Comparison of ENCODE assay signal across 8 cellular contexts in the genomic region with DNA sequence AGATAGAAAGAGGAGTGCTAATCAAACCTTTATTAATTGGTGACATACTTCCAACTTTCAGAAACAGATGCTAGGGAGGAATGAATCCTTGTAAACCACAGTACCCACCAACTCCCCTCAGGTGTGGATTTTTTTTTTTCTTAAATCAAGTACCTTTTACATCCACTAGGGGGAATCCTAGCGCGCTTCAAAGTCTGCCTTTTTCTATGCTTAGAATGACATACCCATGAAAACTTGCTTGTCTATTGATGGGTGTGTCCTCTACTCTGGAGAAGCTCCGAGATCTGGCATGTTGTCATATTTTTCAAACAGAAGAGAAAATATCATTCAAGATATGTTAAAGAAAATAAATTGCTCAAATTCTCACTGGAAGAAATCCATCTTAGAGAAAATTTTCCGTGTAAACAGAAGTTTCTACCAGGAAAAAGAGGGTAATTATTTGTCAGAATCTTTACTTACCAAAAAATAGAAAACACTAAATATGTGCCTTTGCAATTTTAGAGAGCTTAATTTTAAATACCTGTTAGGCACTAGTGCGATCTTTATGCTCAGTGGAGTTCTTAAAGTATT. TPM values are rescaled to one million over a fixed set of nuclear protein-coding genes. Genes with fewer than 3 reads are reported as not detected.
DNase-seq lines count a peak whose midpoint lies in the region; ATAC-seq and TF ChIP-seq lines count a peak whose summit lies in the region.

No MANE protein-coding gene starts in this region.

- H3K4me3 ChIP-seq in GM23338: no peak overlapping the region
- H3K4me3 ChIP-seq in WI38 (ENCODE audit: low read depth, low read length): no peak overlapping the region
- no peak overlapping the region for H3K4me3 ChIP-seq in fibroblast of pulmonary artery (replicated peaks; ENCODE audit: low read depth, low read length)

- no peaks in the 10 kb centered on the region for H3F3A ChIP-seq in GM23338 (replicated peaks; ENCODE audit: low read depth)

- H3K4me2 ChIP-seq in GM23338: no peak overlapping the region

- H3K9me2 ChIP-seq in GM23338 (ENCODE audit: insufficient read depth): no peaks in the 10 kb centered on the region

- no peak overlapping the region for H3K27ac Mint-ChIP-seq in GM23338
- no peak overlapping the region for H3K27ac Mint-ChIP-seq in osteocyte (ENCODE audit: unreplicated experiment)

- peak; percentile 60 for ATAC-seq in GM23338
- ATAC-seq in HG03442 (IDR thresholded peaks at IDR 0.05; ENCODE audit: unreplicated experiment): no peak

- TF ChIP-seq CTCF in GM23338 (conservative IDR thresholded peaks at IDR 0.05; ENCODE audit: low read depth in 2 of 2) (peak; percentile 66 to 81), WI38 (IDR thresholded peaks at IDR 0.05; ENCODE audit: low read depth, low read length) (peak; percentile 37; the same call in 1 of the 2 replicates), fibroblast of pulmonary artery (IDR thresholded peaks at IDR 0.05; ENCODE audit: low read length, missing control alignments) (peak; percentile 75), osteocyte (IDR thresholded peaks at IDR 0.05) (peak; percentile 80)

- no peaks in the 10 kb centered on the region for H3K36me3 ChIP-seq in GM23338 (ENCODE audit: insufficient read depth)

- H3K27me3 Mint-ChIP-seq in GM23338 (ENCODE audit: insufficient read depth, low read depth, poor library complexity) (peaks cover 4% of the 10 kb centered on the region), osteocyte (ENCODE audit: unreplicated experiment) (peaks cover 34% of the 10 kb centered on the region)

- no peaks in the 10 kb centered on the region for H3K27me3 ChIP-seq in GM23338 (ENCODE audit: insufficient read depth)

- no peak overlapping the region for H3K27ac ChIP-seq in GM23338 (ENCODE audit: low read depth)

- H3K4me1 ChIP-seq in GM23338 (ENCODE audit: insufficient read depth): no peaks in the 10 kb centered on the region

- H3K9me3 Mint-ChIP-seq in GM23338: no peaks in the 10 kb centered on the region
- H3K9me3 Mint-ChIP-seq in osteocyte (ENCODE audit: unreplicated experiment): no peaks in the 10 kb centered on the region

- no peaks in the 10 kb centered on the region for H3K79me2 ChIP-seq in GM23338 (replicated peaks; ENCODE audit: insufficient read depth)

- DNase-seq in DMS 273 (lab: John Stamatoyannopoulos, UW; ENCODE audit: unreplicated experiment) (peak; percentile 60), DMS 273 treated with DMSO at 0.1 percent for 48 hours (lab: John Stamatoyannopoulos, UW) (no peak), GM23338 (ENCODE audit: low spot score) (peak; percentile 62), NCI-H146 (lab: John Stamatoyannopoulos, UW) (peak; percentile 27), fibroblast of pulmonary artery (ENCODE audit: low read depth) (peak; percentile 72), osteocyte (ENCODE audit: extremely low spot score, unreplicated experiment) (no peak)

- no peaks in the 10 kb centered on the region for H4K20me1 ChIP-seq in GM23338 (replicated peaks; ENCODE audit: insufficient read depth)

- H3K4me3 Mint-ChIP-seq in GM23338: no peak overlapping the region
- no peak overlapping the region for H3K4me3 Mint-ChIP-seq in osteocyte (ENCODE audit: unreplicated experiment)

- H3K4me1 Mint-ChIP-seq in GM23338 (no peaks in the 10 kb centered on the region), osteocyte (ENCODE audit: unreplicated experiment) (no peaks in the 10 kb centered on the region)

- no peak overlapping the region for H2AFZ ChIP-seq in GM23338

- H3K36me3 Mint-ChIP-seq in GM23338 (ENCODE audit: low read depth): no peaks in the 10 kb centered on the region
- H3K36me3 Mint-ChIP-seq in osteocyte (ENCODE audit: unreplicated experiment): no peaks in the 10 kb centered on the region

TF ChIP-seq in GM23338, 12 proteins besides CTCF, POLR2A, EP300 and RAD21 (continues in another document):
- no peak for TF ChIP-seq ZNF114 (CRISPR knock-in tag; IDR thresholded peaks at IDR 0.05)
- no peak for TF ChIP-seq STAT1 (IDR thresholded peaks at IDR 0.05; ENCODE audit: unreplicated experiment)
- TF ChIP-seq ZNF331 (CRISPR knock-in tag; IDR thresholded peaks at IDR 0.05; ENCODE audit: low read depth): no peak
- TF ChIP-seq, protein P1, sequence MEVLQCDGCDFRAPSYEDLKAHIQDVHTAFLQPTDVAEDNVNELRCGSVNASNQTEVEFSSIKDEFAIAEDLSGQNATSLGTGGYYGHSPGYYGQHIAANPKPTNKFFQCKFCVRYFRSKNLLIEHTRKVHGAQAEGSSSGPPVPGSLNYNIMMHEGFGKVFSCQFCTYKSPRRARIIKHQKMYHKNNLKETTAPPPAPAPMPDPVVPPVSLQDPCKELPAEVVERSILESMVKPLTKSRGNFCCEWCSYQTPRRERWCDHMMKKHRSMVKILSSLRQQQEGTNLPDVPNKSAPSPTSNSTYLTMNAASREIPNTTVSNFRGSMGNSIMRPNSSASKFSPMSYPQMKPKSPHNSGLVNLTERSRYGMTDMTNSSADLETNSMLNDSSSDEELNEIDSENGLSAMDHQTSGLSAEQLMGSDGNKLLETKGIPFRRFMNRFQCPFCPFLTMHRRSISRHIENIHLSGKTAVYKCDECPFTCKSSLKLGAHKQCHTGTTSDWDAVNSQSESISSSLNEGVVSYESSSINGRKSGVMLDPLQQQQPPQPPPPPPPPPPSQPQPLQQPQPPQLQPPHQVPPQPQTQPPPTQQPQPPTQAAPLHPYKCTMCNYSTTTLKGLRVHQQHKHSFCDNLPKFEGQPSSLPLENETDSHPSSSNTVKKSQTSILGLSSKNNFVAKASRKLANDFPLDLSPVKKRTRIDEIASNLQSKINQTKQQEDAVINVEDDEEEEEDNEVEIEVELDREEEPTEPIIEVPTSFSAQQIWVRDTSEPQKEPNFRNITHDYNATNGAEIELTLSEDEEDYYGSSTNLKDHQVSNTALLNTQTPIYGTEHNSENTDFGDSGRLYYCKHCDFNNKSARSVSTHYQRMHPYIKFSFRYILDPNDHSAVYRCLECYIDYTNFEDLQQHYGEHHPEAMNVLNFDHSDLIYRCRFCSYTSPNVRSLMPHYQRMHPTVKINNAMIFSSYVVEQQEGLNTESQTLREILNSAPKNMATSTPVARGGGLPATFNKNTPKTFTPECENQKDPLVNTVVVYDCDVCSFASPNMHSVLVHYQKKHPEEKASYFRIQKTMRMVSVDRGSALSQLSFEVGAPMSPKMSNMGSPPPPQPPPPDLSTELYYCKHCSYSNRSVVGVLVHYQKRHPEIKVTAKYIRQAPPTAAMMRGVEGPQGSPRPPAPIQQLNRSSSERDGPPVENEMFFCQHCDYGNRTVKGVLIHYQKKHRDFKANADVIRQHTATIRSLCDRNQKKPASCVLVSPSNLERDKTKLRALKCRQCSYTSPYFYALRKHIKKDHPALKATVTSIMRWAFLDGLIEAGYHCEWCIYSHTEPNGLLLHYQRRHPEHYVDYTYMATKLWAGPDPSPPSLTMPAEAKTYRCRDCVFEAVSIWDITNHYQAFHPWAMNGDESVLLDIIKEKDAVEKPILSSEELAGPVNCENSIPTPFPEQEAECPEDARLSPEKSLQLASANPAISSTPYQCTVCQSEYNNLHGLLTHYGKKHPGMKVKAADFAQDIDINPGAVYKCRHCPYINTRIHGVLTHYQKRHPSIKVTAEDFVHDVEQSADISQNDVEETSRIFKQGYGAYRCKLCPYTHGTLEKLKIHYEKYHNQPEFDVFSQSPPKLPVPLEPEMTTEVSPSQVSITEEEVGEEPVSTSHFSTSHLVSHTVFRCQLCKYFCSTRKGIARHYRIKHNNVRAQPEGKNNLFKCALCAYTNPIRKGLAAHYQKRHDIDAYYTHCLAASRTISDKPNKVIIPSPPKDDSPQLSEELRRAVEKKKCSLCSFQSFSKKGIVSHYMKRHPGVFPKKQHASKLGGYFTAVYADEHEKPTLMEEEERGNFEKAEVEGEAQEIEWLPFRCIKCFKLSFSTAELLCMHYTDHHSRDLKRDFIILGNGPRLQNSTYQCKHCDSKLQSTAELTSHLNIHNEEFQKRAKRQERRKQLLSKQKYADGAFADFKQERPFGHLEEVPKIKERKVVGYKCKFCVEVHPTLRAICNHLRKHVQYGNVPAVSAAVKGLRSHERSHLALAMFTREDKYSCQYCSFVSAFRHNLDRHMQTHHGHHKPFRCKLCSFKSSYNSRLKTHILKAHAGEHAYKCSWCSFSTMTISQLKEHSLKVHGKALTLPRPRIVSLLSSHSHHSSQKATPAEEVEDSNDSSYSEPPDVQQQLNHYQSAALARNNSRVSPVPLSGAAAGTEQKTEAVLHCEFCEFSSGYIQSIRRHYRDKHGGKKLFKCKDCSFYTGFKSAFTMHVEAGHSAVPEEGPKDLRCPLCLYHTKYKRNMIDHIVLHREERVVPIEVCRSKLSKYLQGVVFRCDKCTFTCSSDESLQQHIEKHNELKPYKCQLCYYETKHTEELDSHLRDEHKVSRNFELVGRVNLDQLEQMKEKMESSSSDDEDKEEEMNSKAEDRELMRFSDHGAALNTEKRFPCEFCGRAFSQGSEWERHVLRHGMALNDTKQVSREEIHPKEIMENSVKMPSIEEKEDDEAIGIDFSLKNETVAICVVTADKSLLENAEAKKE (CRISPR knock-in tag; IDR thresholded peaks at IDR 0.05): no peak
- no peak for TF ChIP-seq ETS1 (IDR thresholded peaks at IDR 0.05)
- TF ChIP-seq NANOG (IDR thresholded peaks at IDR 0.05; ENCODE audit: borderline replicate concordance): no peak
- no peak for TF ChIP-seq EZH2 (IDR thresholded peaks at IDR 0.05; ENCODE audit: low read depth, unreplicated experiment)
- TF ChIP-seq JUNB (IDR thresholded peaks at IDR 0.05; ENCODE audit: unreplicated experiment): no peak
- TF ChIP-seq CREB1 (CRISPR knock-in tag; IDR thresholded peaks at IDR 0.05; ENCODE audit: low read depth): no peak

RNA-seq across cellular contexts. Expression of gene PLXNC1, which starts 14.1 kb away (rescaled TPM):
- total RNA-seq in GM23338 (2014; rRNA removed; shearing (Covaris generic)): 2.4 and 6.5 TPM in 2 replicates
- polyA plus RNA-seq in GM23338 (2016; fragmentation: Nextera tagmentation; extraction: Ambion mirVana): 1.4 and 1.9 TPM in 2 replicates
- 0.32 and 1.1 TPM in 2 replicates for total RNA-seq in osteocyte

Comparison
In these comparisons a context has a peak if more than half of its experiments do, and no peak if none do; other contexts are left out.
1. DNase-seq: peak in DMS 273 (single experiment), GM23338 (single experiment), NCI-H146 (single experiment) and fibroblast of pulmonary artery (single experiment); none in DMS 273 treated with DMSO at 0.1 percent for 48 hours (single experiment) and osteocyte (single experiment).
2. Peak in every context shown above with its lines, with median percentiles within 50 percentile points of each other: CTCF ChIP-seq.